Comparison of ENCODE assay signal across 29 cellular contexts in the genomic region with DNA sequence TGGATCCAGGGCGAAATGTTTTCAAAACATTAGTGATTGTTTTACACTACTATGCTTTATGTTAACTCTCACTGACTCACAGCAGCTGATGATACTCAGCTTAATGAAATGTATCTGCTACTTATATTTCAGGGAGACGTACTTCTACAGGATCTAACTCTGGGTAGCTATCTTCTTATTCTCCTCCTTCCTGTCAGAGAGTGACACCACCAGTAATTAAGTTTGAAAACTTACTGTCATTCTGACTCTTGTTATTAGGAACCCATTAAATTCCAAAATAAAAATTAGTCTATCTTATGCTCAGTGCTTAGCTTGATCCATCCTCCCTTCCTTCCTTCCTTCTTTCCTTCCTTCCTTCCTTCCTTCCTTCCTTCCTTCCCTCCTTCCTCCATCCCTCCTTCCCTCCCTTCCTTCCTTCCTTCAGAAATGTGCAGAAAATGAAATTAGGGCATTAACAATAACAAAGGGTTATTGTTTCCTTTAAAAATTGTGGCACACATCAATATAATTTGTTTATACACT.
"Had no signal": no experiment of that assay in that cellular context is flagged by ENCODE, and none has a peak within 500 bp of the region (broad histone marks: within the 10 kb centered on the region; RNA-seq: fewer than 3 reads in every experiment).

No MANE protein-coding gene starts in this region.

- H3K36me3 ChIP-seq: esophagus muscularis mucosa, gastroesophageal sphincter, WERI-Rb-1 had no signal

- H3K27ac ChIP-seq: body of pancreas, gastroesophageal sphincter, WERI-Rb-1 had no signal

- H3K27me3 ChIP-seq: body of pancreas, esophagus muscularis mucosa, gastroesophageal sphincter had no signal

- ATAC-seq: activated CD4-positive, CD25-positive, alpha-beta regulatory T cell treated with anti-CD3 and anti-CD28 coated beads, Interleukin-2, amount 50 U/mL, for 24 hours; activated CD8-positive, alpha-beta T cell treated with anti-CD3 and anti-CD28 coated beads for 36 hours; activated T-cell treated with anti-CD3 and anti-CD28 coated beads, Interleukin-2, amount 50 U/mL, for 4 hours; activated T-helper 17 cell treated with anti-CD3 and anti-CD28 coated beads, Interleukin-2, amount 50 U/mL, for 72 hours; body of pancreas; effector memory CD8-positive, alpha-beta T cell; gastroesophageal sphincter; T-helper 17 cell had no signal

- DNase-seq: activated B cell treated with CpG ODN at 0.5 μM for 24 hours; activated CD4-positive, alpha-beta T cell treated with anti-CD3 and anti-CD28 coated beads for 48 hours; activated CD4-positive, alpha-beta T cell treated with anti-CD3 and anti-CD28 coated beads, Interleukin-2, amount 50 U/mL, for 1 hour; activated CD4-positive, alpha-beta T cell treated with anti-CD3 and anti-CD28 coated beads, Interleukin-2, amount 50 U/mL, for 48 hours; activated CD8-positive, alpha-beta memory T cell treated with anti-CD3 and anti-CD28 coated beads for 24 hours; activated CD8-positive, alpha-beta T cell treated with anti-CD3 and anti-CD28 coated beads for 36 hours; activated effector memory CD4-positive, alpha-beta T cell treated with Interleukin-2 at 50 U/mL for 16 hours; activated gamma-delta T cell treated with Interleukin-2 at 50 U/mL for 16 hours; activated naive CD4-positive, alpha-beta T cell treated with anti-CD3 and anti-CD28 coated beads, Interleukin-2, amount 50 U/mL, for 16 hours; activated naive CD4-positive, alpha-beta T cell treated with Interleukin-2 at 50 U/mL for 16 hours; activated T-cell treated with anti-CD3 and anti-CD28 coated beads, Interleukin-2, amount 50 U/mL, for 4 hours; amniotic stem cell; anterior cingulate cortex; body of pancreas; caudate nucleus; cortex of kidney; dermis blood vessel endothelial cell; effector CD4-positive, alpha-beta T cell; effector memory CD8-positive, alpha-beta T cell; erythroblast; foreskin melanocyte; head of caudate nucleus; T-helper 17 cell; T1000; WERI-Rb-1 had no signal

- H3K4me3 ChIP-seq: body of pancreas, esophagus muscularis mucosa, gastroesophageal sphincter had no signal

- H3K9me3 ChIP-seq: body of pancreas, esophagus muscularis mucosa, gastroesophageal sphincter had no signal
